In genomic region chr1:68963353-68963752, GRCh38 we compare ENCODE assay signal across 21 cellular contexts.
"Had no signal": no experiment of that assay in that cellular context is flagged by ENCODE, and none has a peak within 500 bp of the region (broad histone marks: within the 10 kb centered on the region; RNA-seq: fewer than 3 reads in every experiment).

No MANE protein-coding gene starts in this region.

- H2AFZ ChIP-seq: neural progenitor cell had no signal

- H3K4me3 ChIP-seq: left lung, lung, neural progenitor cell, right atrium auricular region, spleen, testis, uterus had no signal

- H3K4me2 ChIP-seq: neural progenitor cell had no signal

- H3K9ac ChIP-seq: neural progenitor cell had no signal

- DNase-seq: activated CD4-positive, alpha-beta memory T cell treated with anti-CD3 and anti-CD28 coated beads, Interleukin-2, amount 10 ng/mL, durations not matched to agents 7 days and 5 days; activated CD4-positive, alpha-beta T cell treated with anti-CD3 and anti-CD28 coated beads, Interleukin-2, amount 10 ng/mL, durations not matched to agents 24 days and 14 days; activated effector memory CD4-positive, alpha-beta T cell treated with anti-CD3 and anti-CD28 coated beads, Interleukin-2, amount 50 U/mL, for 16 hours; activated naive CD4-positive, alpha-beta T cell treated with anti-CD3 and anti-CD28 coated beads, Interleukin-2, amount 10 ng/mL, durations not matched to agents 7 days and 5 days; brain microvascular endothelial cell; effector CD8-positive, alpha-beta T cell; erythroblast; foreskin fibroblast; kidney; left lung; naive thymus-derived CD4-positive, alpha-beta T cell; spleen; stimulated activated CD4-positive, alpha-beta T cell treated with anti-CD3 and anti-CD28 coated beads, Interleukin-4, amount 100 ng/mL, for 1 hour; stimulated activated naive CD4-positive, alpha-beta T cell; testis; trophoblast cell; uterus had no signal

- H3K9me3 ChIP-seq: right atrium auricular region, testis, uterus had no signal

- H3K4me1 ChIP-seq: left lung, right atrium auricular region, spleen, testis, uterus had no signal

- H3K36me3 ChIP-seq: brain microvascular endothelial cell, left lung, neural progenitor cell, right atrium auricular region, spleen, uterus had no signal

- H3K27ac ChIP-seq: brain microvascular endothelial cell, left lung, neural progenitor cell, right atrium auricular region, spleen, testis, uterus, VCaP had no signal

- H3K27me3 ChIP-seq: brain microvascular endothelial cell, left lung, neural progenitor cell, right atrium auricular region, spleen, testis, uterus had no signal
